In genomic region chr15:88468721-88469120, GRCh38 we compare ENCODE assay signal across 8 cellular contexts. TPM values are rescaled to one million over a fixed set of nuclear protein-coding genes. Genes with fewer than 3 reads are reported as not detected.
DNase-seq lines count a peak whose midpoint lies in the region; ATAC-seq and TF ChIP-seq lines count a peak whose summit lies in the region.
"Not testable (repeated sequence)": the region's sequence is repeated elsewhere in the genome, so short reads cannot be mapped to it uniquely, and the experiment has no call there.

No MANE protein-coding gene starts in this region.

- not testable (repeated sequence) for H2BK20ac ChIP-seq in IMR-90 (ENCODE audit: low read depth, low read length)

- not testable (repeated sequence) for H3K14ac ChIP-seq in IMR-90 (replicated peaks; ENCODE audit: low read depth, low read length)

- DNase-seq in CD4-positive, alpha-beta memory T cell; IMR-90; SK-N-MC (ENCODE audit: low read depth, low spot score); hepatocyte (ENCODE audit: low spot score); nephron progenitor cell: not testable (repeated sequence)

- not testable (repeated sequence) for TF ChIP-seq POLR2A in IMR-90 (IDR thresholded peaks at IDR 0.05; ENCODE audit: low read depth, low read length)

- H3K4me3 Mint-ChIP-seq in CD4-positive, alpha-beta memory T cell: peak overlapping the region in 5 of 8 donors; percentile 97 to 99 (median 98)
- not testable (repeated sequence) for H3K4me3 Mint-ChIP-seq in activated T-helper 17 cell treated with anti-CD3 and anti-CD28 coated beads, Interleukin-2, amount 50 U/mL, for 72 hours
- peak overlapping the region; percentile 95 for H3K4me3 Mint-ChIP-seq in nephron progenitor cell

- peaks cover 29 to 46% of the 10 kb centered on the region in 2 experiments for H3K79me1 ChIP-seq in IMR-90 (ENCODE audit: low read depth in 1 of 2, low read length in 2 of 2)

- H3K9me1 ChIP-seq in IMR-90 (ENCODE audit: insufficient read depth, low read length): not testable (repeated sequence)

- H3K9me3 ChIP-seq in CD4-positive, alpha-beta memory T cell (ENCODE audit: control insufficient read depth in 1 of 2, low read length in 2 of 2); IMR-90 (ENCODE audit: control insufficient read depth, insufficient read depth, low read length); SK-N-MC (ENCODE audit: low read depth, low read length); duodenal mucosa (ENCODE audit: control insufficient read depth in 1 of 2, low read length in 2 of 2); hepatocyte (ENCODE audit: low read depth); subcutaneous abdominal adipose tissue (ENCODE audit: control insufficient read depth in 5 of 5, low read length in 5 of 5): not testable (repeated sequence)

- peak overlapping the region; percentile 96; the same call in 1 of the 2 replicates for H3K4me2 ChIP-seq in IMR-90 (ENCODE audit: low read depth, low read length)
- H3K4me2 ChIP-seq in hepatocyte: peak overlapping the region; percentile 92

- POLR2A ChIA-PET in CD4-positive, alpha-beta memory T cell (lab: Charles Lee; ENCODE audit: partially characterized antibody): interaction anchor here (1.3 kb wide), 1 partner anchor 170 kb away, joined by 3 read pairs; the partner anchor contains the start of gene ISG20
- POLR2A ChIA-PET in IMR-90 (lab: Charles Lee; ENCODE audit: unreplicated experiment): not testable (repeated sequence)

- dilution Hi-C loops in IMR-90 (cut with HindIII; ENCODE audit: low sequenced_read_pairs, unreplicated experiment): not testable (repeated sequence)

- BruUV-seq in IMR-90 (replicated peaks; lab: Mats Ljungman, UMichigan): not testable (repeated sequence)

- not testable (repeated sequence) for H2AK9ac ChIP-seq in IMR-90 (replicated peaks; ENCODE audit: low read depth, low read length, poor library complexity)

- H3K56ac ChIP-seq in IMR-90 (ENCODE audit: extremely low read depth, insufficient read depth, low read length): not testable (repeated sequence)

- H4K91ac ChIP-seq in IMR-90 (ENCODE audit: insufficient read depth, low read depth, low read length): not testable (repeated sequence)

- not testable (repeated sequence) for H3K18ac ChIP-seq in IMR-90 (ENCODE audit: low read depth, low read length)

- in situ Hi-C loops in IMR-90 (cut with MboI; ENCODE audit: low sequenced_read_pairs): loop anchor here (5.0 kb wide), 1 partner anchor 149 kb away; no protein-coding TSS in a partner anchor

- not testable (repeated sequence) for TF ChIP-seq CTCF in IMR-90 (conservative IDR thresholded peaks at IDR 0.05; ENCODE audit: low read depth, low read length); hepatocyte (IDR thresholded peaks at IDR 0.05; ENCODE audit: poor library complexity); nephron progenitor cell (IDR thresholded peaks at IDR 0.05)

- intact Hi-C loops in CD4-positive, alpha-beta memory T cell (cut with micrococcal nuclease): loop anchor here (5.0 kb wide), 3 partner anchors 154 to 774 kb away; partner anchors contain the start of genes AEN and FANCI
- intact Hi-C loops in IMR-90 (cut with micrococcal nuclease): not testable (repeated sequence)

- ATAC-seq in IMR-90 (ENCODE audit: low read depth); activated T-helper 17 cell treated with anti-CD3 and anti-CD28 coated beads, Interleukin-2, amount 50 U/mL, for 72 hours (replicated peaks): not testable (repeated sequence)

- not testable (repeated sequence) for H3K27me3 ChIP-seq in CD4-positive, alpha-beta memory T cell (ENCODE audit: insufficient read depth, low read length); IMR-90 (ENCODE audit: control insufficient read depth, insufficient read depth, low read length); duodenal mucosa (ENCODE audit: control insufficient read depth in 1 of 2, insufficient read depth in 2 of 2, low read length in 2 of 2); hepatocyte; subcutaneous abdominal adipose tissue (ENCODE audit: control insufficient read depth in 5 of 5, insufficient read depth in 4 of 5, low read length in 5 of 5)

- H3K36me3 Mint-ChIP-seq in CD4-positive, alpha-beta memory T cell: peaks cover 12 to 43% of the 10 kb centered on the region in 2 donors
- H3K36me3 Mint-ChIP-seq in activated T-helper 17 cell treated with anti-CD3 and anti-CD28 coated beads, Interleukin-2, amount 50 U/mL, for 72 hours (ENCODE audit: low read depth): peaks cover 59% of the 10 kb centered on the region
- H3K36me3 Mint-ChIP-seq in nephron progenitor cell (ENCODE audit: low read depth): peaks cover 22% of the 10 kb centered on the region

- not testable (repeated sequence) for H3K9me3 Mint-ChIP-seq in CD4-positive, alpha-beta memory T cell; activated T-helper 17 cell treated with anti-CD3 and anti-CD28 coated beads, Interleukin-2, amount 50 U/mL, for 72 hours; nephron progenitor cell

- not testable (repeated sequence) for H3K27ac ChIP-seq in CD4-positive, alpha-beta memory T cell (ENCODE audit: low read depth, low read length); IMR-90 (ENCODE audit: insufficient read depth, low read length); SK-N-MC; duodenal mucosa (ENCODE audit: low read depth, low read length); hepatocyte; subcutaneous abdominal adipose tissue (ENCODE audit: low read depth, low read length)

- H2BK120ac ChIP-seq in IMR-90 (ENCODE audit: low read depth, low read length): not testable (repeated sequence)

- H2AK5ac ChIP-seq in IMR-90 (ENCODE audit: low read depth, low read length): not testable (repeated sequence)

- not testable (repeated sequence) for H3K9ac ChIP-seq in IMR-90 (ENCODE audit: low read depth, low read length); duodenal mucosa (ENCODE audit: low read depth in 1 of 2, low read length in 2 of 2)
- H3K9ac ChIP-seq in SK-N-MC (ENCODE audit: insufficient read length): peak overlapping the region; percentile 97
- peak overlapping the region in 3 of 5 donors; percentile 83 to 95 (median 94) for H3K9ac ChIP-seq in subcutaneous abdominal adipose tissue (ENCODE audit: low read length in 5 of 5)

- H2AFZ ChIP-seq in IMR-90 (replicated peaks; ENCODE audit: low read length, poor library complexity); hepatocyte: not testable (repeated sequence)

- not testable (repeated sequence) for H4K5ac ChIP-seq in IMR-90 (ENCODE audit: low read depth, low read length)

- peak overlapping the region in 1 of 2 experiments; percentile 44; a peak in 1 of 4 replicates for H4K8ac ChIP-seq in IMR-90 (ENCODE audit: low read depth in 2 of 2, low read length in 2 of 2)

- not testable (repeated sequence) for H2BK5ac ChIP-seq in IMR-90 (ENCODE audit: low read depth, low read length, poor library complexity, severe bottlenecking)

- H3K23ac ChIP-seq in IMR-90 (ENCODE audit: low read depth, low read length): not testable (repeated sequence)

- CTCF ChIA-PET in CD4-positive, alpha-beta memory T cell (lab: Charles Lee; ENCODE audit: partially characterized antibody); IMR-90 (lab: Yijun Ruan, JAX): not testable (repeated sequence)

- H3K4ac ChIP-seq in IMR-90 (ENCODE audit: low read depth, low read length): not testable (repeated sequence)

- peak overlapping the region in 1 of 7 donors; percentile 99 for H3K27ac Mint-ChIP-seq in CD4-positive, alpha-beta memory T cell
- peak overlapping the region; percentile 94 for H3K27ac Mint-ChIP-seq in activated T-helper 17 cell treated with anti-CD3 and anti-CD28 coated beads, Interleukin-2, amount 50 U/mL, for 72 hours
- not testable (repeated sequence) for H3K27ac Mint-ChIP-seq in nephron progenitor cell

- not testable (repeated sequence) for H4K20me1 ChIP-seq in IMR-90 (ENCODE audit: insufficient read depth, low read length); hepatocyte (ENCODE audit: insufficient read depth, poor library complexity, severe bottlenecking)

- 93% methylated on average over 9 of the region's 10 CpGs; no CpG with 5 or more reads in 1 of the 2 experiments for WGBS in IMR-90 (ENCODE audit: extremely low coverage in 2 of 2, insufficient read length in 1 of 2), 2 experiments
- WGBS in hepatocyte (ENCODE audit: low lambda C conversion rate, missing lambda C conversion rate): 93% methylated on average over 10 of the region's 10 CpGs

- not testable (repeated sequence) for H3K4me3 ChIP-seq in CD4-positive, alpha-beta memory T cell (ENCODE audit: low read length in 2 of 2); IMR-90 (ENCODE audit: insufficient read depth, low read depth, low read length); hepatocyte
- H3K4me3 ChIP-seq in SK-N-MC (peak overlapping the region; percentile 92), duodenal mucosa (ENCODE audit: low read depth in 1 of 2, low read length in 2 of 2) (peak overlapping the region; percentile 90 to 99), subcutaneous abdominal adipose tissue (ENCODE audit: low read depth in 1 of 5, low read length in 5 of 5) (peak overlapping the region in 4 of 5 donors; percentile 74 to 99 (median 98))

- not testable (repeated sequence) for H3K9me2 ChIP-seq in hepatocyte (replicated peaks; ENCODE audit: insufficient read depth)

- H3K36me3 ChIP-seq in CD4-positive, alpha-beta memory T cell (ENCODE audit: insufficient read depth, low read length): peaks cover 22% of the 10 kb centered on the region
- H3K36me3 ChIP-seq in IMR-90 (ENCODE audit: control insufficient read depth, insufficient read depth, low read length): peaks cover 16% of the 10 kb centered on the region
- H3K36me3 ChIP-seq in SK-N-MC (ENCODE audit: insufficient read depth, low read length): peaks cover 31% of the 10 kb centered on the region
- H3K36me3 ChIP-seq in duodenal mucosa (ENCODE audit: control insufficient read depth in 1 of 2, insufficient read depth in 2 of 2, low read length in 2 of 2): peaks cover 5 to 28% of the 10 kb centered on the region in 2 donors
- H3K36me3 ChIP-seq in hepatocyte (replicated peaks; ENCODE audit: insufficient read depth, low read depth): not testable (repeated sequence)
- H3K36me3 ChIP-seq in subcutaneous abdominal adipose tissue (ENCODE audit: control insufficient read depth in 5 of 5, insufficient read depth in 5 of 5, low read length in 5 of 5): peaks cover under 1 to 35% (median 29%) of the 10 kb centered on the region in 5 donors

- peaks cover 28% of the 10 kb centered on the region for H3K79me2 ChIP-seq in hepatocyte

- peaks cover 29% of the 10 kb centered on the region for H3K4me1 ChIP-seq in CD4-positive, alpha-beta memory T cell (ENCODE audit: insufficient read depth, low read length)
- H3K4me1 ChIP-seq in IMR-90 (ENCODE audit: control insufficient read depth, insufficient read depth, low read length): not testable (repeated sequence)
- H3K4me1 ChIP-seq in duodenal mucosa (ENCODE audit: control insufficient read depth in 1 of 2, insufficient read depth in 2 of 2, low read length in 2 of 2): peaks cover 21 to 26% of the 10 kb centered on the region in 2 donors
- peaks cover 14% of the 10 kb centered on the region for H3K4me1 ChIP-seq in hepatocyte (ENCODE audit: insufficient read depth)
- H3K4me1 ChIP-seq in subcutaneous abdominal adipose tissue (ENCODE audit: control insufficient read depth in 5 of 5, insufficient read depth in 5 of 5, low read length in 5 of 5): peaks cover 0 to 29% (median 27%) of the 10 kb centered on the region in 5 donors

- TF ChIP-seq RAD21 in IMR-90 (IDR thresholded peaks at IDR 0.05; ENCODE audit: low read length): not testable (repeated sequence)

- H3K27me3 Mint-ChIP-seq in CD4-positive, alpha-beta memory T cell; activated T-helper 17 cell treated with anti-CD3 and anti-CD28 coated beads, Interleukin-2, amount 50 U/mL, for 72 hours; nephron progenitor cell (ENCODE audit: low read depth, poor library complexity): not testable (repeated sequence)

- H3K4me1 Mint-ChIP-seq in CD4-positive, alpha-beta memory T cell: peaks cover 15 to 38% (median 30%) of the 10 kb centered on the region in 4 donors
- peaks cover 27% of the 10 kb centered on the region for H3K4me1 Mint-ChIP-seq in activated T-helper 17 cell treated with anti-CD3 and anti-CD28 coated beads, Interleukin-2, amount 50 U/mL, for 72 hours
- H3K4me1 Mint-ChIP-seq in nephron progenitor cell: peaks cover 26% of the 10 kb centered on the region

- H2BK15ac ChIP-seq in IMR-90 (ENCODE audit: low read depth, low read length): not testable (repeated sequence)

RNA-seq across cellular contexts. Expression of gene MRPS11, which starts 1.2 kb away (rescaled TPM):
- total RNA-seq in CD4-positive, alpha-beta memory T cell: 10 to 100 TPM; 27.5 to 35.0 TPM
- polyA plus RNA-seq in CD4-positive, alpha-beta memory T cell: 10 to 100 TPM; 50.1 to 63.1 TPM
- total RNA-seq in IMR-90 (2012; rRNA removed) (45.5 and 66.1 TPM in 2 replicates), hepatocyte (26.4 and 28.5 TPM in 2 replicates)
- polyA plus RNA-seq in IMR-90 (2012; rRNA removed) (87.8 and 117 TPM in 2 replicates), hepatocyte (67.8 and 75.0 TPM in 2 replicates)
- polyA plus RNA-seq in IMR-90 (2012; cell fraction: cytosol; rRNA removed): 66.5 and 71.6 TPM in 2 replicates
- 26.7 and 31.5 TPM in 2 replicates for polyA plus RNA-seq in IMR-90 (2012; cell fraction: nucleus; rRNA removed; ENCODE audit: low replicate concordance)
- 10 to 100 TPM; 44.4 to 75.0 TPM for total RNA-seq in activated T-helper 17 cell treated with anti-CD3 and anti-CD28 coated beads, Interleukin-2, amount 50 U/mL, for 72 hours

RNA-seq across cellular contexts. Expression of gene MRPL46, which starts 1.5 kb away (rescaled TPM):
- total RNA-seq in CD4-positive, alpha-beta memory T cell: 10 to 100 TPM; 25.9 to 28.7 TPM
- 10 to 100 TPM; 60.2 to 60.9 TPM for polyA plus RNA-seq in CD4-positive, alpha-beta memory T cell
- total RNA-seq in IMR-90 (2012; rRNA removed) (14.2 and 16.4 TPM in 2 replicates), hepatocyte (29.0 and 33.3 TPM in 2 replicates)
- polyA plus RNA-seq in IMR-90 (2012; rRNA removed) (24.2 and 28.1 TPM in 2 replicates), hepatocyte (39.4 and 40.9 TPM in 2 replicates)
- polyA plus RNA-seq in IMR-90 (2012; cell fraction: cytosol; rRNA removed): 17.6 and 24.4 TPM in 2 replicates
- polyA plus RNA-seq in IMR-90 (2012; cell fraction: nucleus; rRNA removed; ENCODE audit: low replicate concordance): 7.7 and 15.2 TPM in 2 replicates
- total RNA-seq in activated T-helper 17 cell treated with anti-CD3 and anti-CD28 coated beads, Interleukin-2, amount 50 U/mL, for 72 hours: 10 to 100 TPM; 26.4 to 34.3 TPM
